ENCODE assay signal across 12 cellular contexts in the genomic region with DNA sequence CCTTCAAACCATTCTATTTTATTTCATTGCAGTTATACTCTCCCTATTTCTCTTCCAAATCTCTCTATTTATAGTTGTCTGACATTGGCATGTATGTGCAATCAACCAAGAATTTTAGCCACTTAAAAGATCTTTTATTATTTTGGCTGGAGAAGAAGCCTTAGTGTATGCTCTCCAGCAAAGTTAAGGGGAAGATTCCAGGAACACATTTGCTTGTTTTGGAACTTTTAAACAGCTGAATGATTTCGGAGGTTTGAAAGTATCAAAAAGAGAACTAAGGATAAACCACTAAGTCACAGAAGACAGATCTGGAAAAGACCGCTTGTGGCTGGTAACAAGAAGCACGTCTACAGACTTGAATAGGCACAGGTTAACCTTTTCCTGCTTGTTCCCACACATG.
DNase-seq lines count a peak whose midpoint lies in the region; ATAC-seq, FAIRE-seq and TF ChIP-seq lines count a peak whose summit lies in the region.
"Had no signal": no experiment of that assay in that cellular context is flagged by ENCODE, and none has a peak within 500 bp of the region (broad histone marks: within the 10 kb centered on the region; RNA-seq: fewer than 3 reads in every experiment).

No MANE protein-coding gene starts in this region.

- H3K4me3 ChIP-seq in Karpas-422 (ENCODE audit: low read length) (no peak overlapping the region), choroid plexus epithelial cell (ENCODE audit: low read depth, low read length) (no peak overlapping the region), uterus (no peak overlapping the region)

- TF ChIP-seq CTCF in choroid plexus epithelial cell (conservative IDR thresholded peaks at IDR 0.05; ENCODE audit: low read depth, low read length), result no peak
- TF ChIP-seq CTCF in uterus (IDR thresholded peaks at IDR 0.05), result no peak

- peaks cover 49% of the 10 kb centered on the region for H3K4me1 ChIP-seq in Karpas-422 (ENCODE audit: low read length)
- peaks cover 0 to 7% of the 10 kb centered on the region in 2 donors for H3K4me1 ChIP-seq in uterus

- H3K27me3 ChIP-seq in Karpas-422 (ENCODE audit: low read length) (no peaks in the 10 kb centered on the region), uterus (no peaks in the 10 kb centered on the region)

- H3K9me3 ChIP-seq in Karpas-422 (ENCODE audit: low read length), result no peaks in the 10 kb centered on the region
- H3K9me3 ChIP-seq in uterus, result no peaks in the 10 kb centered on the region

- no peak for FAIRE-seq in GM12892 (lab: Jason Lieb, UNC)
- FAIRE-seq: small intestine had no signal

- peak overlapping the region; percentile 64 for H3K4me2 ChIP-seq in Karpas-422 (ENCODE audit: low read depth, low read length, poor library complexity, severe bottlenecking)

- no peaks in the 10 kb centered on the region for H3K9me2 ChIP-seq in Karpas-422 (replicated peaks; ENCODE audit: insufficient read depth, low read length)

- intact Hi-C loops in uterus (cut with DNase I; ENCODE audit: low total_unique reads), result no loop called here

- no peak for ATAC-seq in HG03520 (IDR thresholded peaks at IDR 0.05; ENCODE audit: unreplicated experiment)

- no peak overlapping the region for H2AFZ ChIP-seq in Karpas-422 (ENCODE audit: low read length)

- H4K20me1 ChIP-seq in Karpas-422 (ENCODE audit: insufficient read depth, low read depth, low read length), result no peaks in the 10 kb centered on the region

- H3K27ac ChIP-seq in Karpas-422 (ENCODE audit: low read length), result peak overlapping the region; percentile 78
- H3K27ac ChIP-seq in uterus, result peak overlapping the region; percentile 37 to 71

- no peak overlapping the region for H3K9ac ChIP-seq in Karpas-422 (ENCODE audit: low read length)

- DNase-seq in Karpas-422, result no peak
- DNase-seq in choroid plexus epithelial cell (ENCODE audit: low read depth), result peak; percentile 62
- DNase-seq in medulla oblongata (ENCODE audit: extremely low spot score), result peak; percentile 23
- DNase-seq in uterus, result no peak
- DNase-seq in GM12892 (ENCODE audit: insufficient read length), result no peak
- no peak for DNase-seq in epidermal melanocyte (ENCODE audit: insufficient read length, low spot score)
- DNase-seq: activated CD4-positive, alpha-beta T cell treated with anti-CD3 and anti-CD28 coated beads, Interleukin-2, amount 10 ng/mL, durations not matched to agents 24 days and 14 days; cortex of kidney; MM.1S; NCI-H526 treated with DMSO at 0.1 percent for 48 hours; small intestine had no signal

- H3K79me2 ChIP-seq in Karpas-422 (ENCODE audit: low read length), result peaks cover 3% of the 10 kb centered on the region; the same call in 1 of the 2 replicates

- no peaks in the 10 kb centered on the region for H3K36me3 ChIP-seq in Karpas-422 (ENCODE audit: insufficient read depth, low read length)
- H3K36me3 ChIP-seq in uterus, result no peaks in the 10 kb centered on the region

- no peak for TF ChIP-seq POLR2A in uterus (IDR thresholded peaks at IDR 0.05)
- TF ChIP-seq POLR2A in GM12892 (IDR thresholded peaks at IDR 0.05; ENCODE audit: low read depth, low read length), result no peak

Comparison
In these comparisons a context has a peak if more than half of its experiments do, and no peak if none do; other contexts are left out.
1. DNase-seq: peak in choroid plexus epithelial cell (single experiment) and medulla oblongata (single experiment); none in Karpas-422 (single experiment), uterus (0 of 2), GM12892 (single experiment) and epidermal melanocyte (single experiment).